ENCODE assay signal across 1 cellular context in genomic region chr1:182962554-182963115, GRCh38.
TF ChIP-seq lines count a peak whose summit lies in the region.

No MANE protein-coding gene starts in this region.

TF ChIP-seq in HEK293, 187 proteins besides CTCF, POLR2A, EP300 and RAD21 (continued from another document):
- TF ChIP-seq ZNF518A (tag by site-specific recombination; conservative IDR thresholded peaks at IDR 0.05; ENCODE audit: low read depth), result 0 out of 2 replicates have a peak, but pooled peaks have one; percentile 23
- no peak for TF ChIP-seq SALL2 (tag by site-specific recombination; IDR thresholded peaks at IDR 0.05; ENCODE audit: borderline replicate concordance)
- TF ChIP-seq ZNF335 (tag by site-specific recombination; conservative IDR thresholded peaks at IDR 0.05), result peak; percentile 53; the same call in 1 of the 2 replicates
- TF ChIP-seq ZNF548 (tag by site-specific recombination; IDR thresholded peaks at IDR 0.05), result no peak
- TF ChIP-seq ZSCAN23 (tag by site-specific recombination; IDR thresholded peaks at IDR 0.05), result no peak
- TF ChIP-seq ZNF2 (tag by site-specific recombination; IDR thresholded peaks at IDR 0.05), result 0 out of 2 replicates have a peak, but pooled peaks have one; percentile 53
- TF ChIP-seq SP3 (tag by site-specific recombination; IDR thresholded peaks at IDR 0.05), result peak; percentile 44; the same call in 1 of the 2 replicates
- peak; percentile 72 for TF ChIP-seq GLIS1 (tag by site-specific recombination; IDR thresholded peaks at IDR 0.05)
- TF ChIP-seq ZBTB20 (tag by site-specific recombination; IDR thresholded peaks at IDR 0.05), result peak; percentile 84
- TF ChIP-seq ZNF660 (tag by site-specific recombination; IDR thresholded peaks at IDR 0.05), result peak; percentile 93
- peak; percentile 62 for TF ChIP-seq GLIS2 (tag by site-specific recombination; IDR thresholded peaks at IDR 0.05)
- TF ChIP-seq HIC1 (tag by site-specific recombination; IDR thresholded peaks at IDR 0.05), result no peak
- peak; percentile 54; the same call in 1 of the 2 replicates for TF ChIP-seq ZNF629 (tag by site-specific recombination; IDR thresholded peaks at IDR 0.05)
- peak; percentile 79 for TF ChIP-seq ZBTB10 (tag by site-specific recombination; IDR thresholded peaks at IDR 0.05)
- TF ChIP-seq REST (tag by site-specific recombination; IDR thresholded peaks at IDR 0.05), result 0 out of 2 replicates have a peak, but pooled peaks have one; percentile 14
- TF ChIP-seq MZF1 (tag by site-specific recombination; IDR thresholded peaks at IDR 0.05; ENCODE audit: borderline replicate concordance), result no peak
- TF ChIP-seq ZNF549 (tag by site-specific recombination; IDR thresholded peaks at IDR 0.05), result no peak
- peak; percentile 46; the same call in 1 of the 2 replicates for TF ChIP-seq ZNF692 (tag by site-specific recombination; IDR thresholded peaks at IDR 0.05)
- TF ChIP-seq ZNF112 (tag by site-specific recombination; IDR thresholded peaks at IDR 0.05), result no peak
- peak; percentile 92 for TF ChIP-seq PATZ1 (tag by site-specific recombination; IDR thresholded peaks at IDR 0.05)
- no peak for TF ChIP-seq ZNF155 (tag by site-specific recombination; IDR thresholded peaks at IDR 0.05)
- peak; percentile 12; the same call in 1 of the 2 replicates for TF ChIP-seq ZNF341 (tag by site-specific recombination; IDR thresholded peaks at IDR 0.05; ENCODE audit: low read depth)
- no peak for TF ChIP-seq ZNF324 (tag by site-specific recombination; IDR thresholded peaks at IDR 0.05)
- TF ChIP-seq ZBTB8A (tag by site-specific recombination; IDR thresholded peaks at IDR 0.05), result peak; percentile 21; the same call in 1 of the 2 replicates
- peak; percentile 97 for TF ChIP-seq ZNF600 (tag by site-specific recombination; IDR thresholded peaks at IDR 0.05)
- TF ChIP-seq SP7 (tag by site-specific recombination; IDR thresholded peaks at IDR 0.05), result 0 out of 2 replicates have a peak, but pooled peaks have one; percentile 31
- TF ChIP-seq WT1 (tag by site-specific recombination; IDR thresholded peaks at IDR 0.05), result no peak
- TF ChIP-seq PRDM6 (tag by site-specific recombination; IDR thresholded peaks at IDR 0.05), result no peak
